14 cellular contexts compared by ENCODE assay signal in the genomic region with DNA sequence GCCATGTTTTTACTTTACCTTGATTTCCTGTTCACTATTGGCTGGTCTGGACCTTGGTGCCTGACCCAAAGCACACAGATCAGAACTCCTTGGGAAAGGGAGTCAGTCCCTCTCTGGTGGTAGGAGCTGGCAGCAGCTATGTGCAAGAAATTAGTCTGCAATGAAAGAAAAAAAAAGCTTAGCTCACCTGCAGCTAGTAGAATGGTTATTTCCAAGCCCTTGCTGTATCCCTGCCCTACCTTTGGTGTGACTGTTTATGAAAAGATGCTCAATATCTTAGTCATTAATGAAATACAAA.
DNase-seq lines count a peak whose midpoint lies in the region; ATAC-seq and TF ChIP-seq lines count a peak whose summit lies in the region.
"Had no signal": no experiment of that assay in that cellular context is flagged by ENCODE, and none has a peak within 500 bp of the region (broad histone marks: within the 10 kb centered on the region; RNA-seq: fewer than 3 reads in every experiment).

No MANE protein-coding gene starts in this region.

- peaks cover 0 to 7% of the 10 kb centered on the region in 2 donors for H3K27me3 Mint-ChIP-seq in effector memory CD8-positive, alpha-beta T cell

- H3K79me2 ChIP-seq in hepatocyte, result no peaks in the 10 kb centered on the region

- no peak overlapping the region for H2AK5ac ChIP-seq in IMR-90 (ENCODE audit: low read depth, low read length)

- no peaks in the 10 kb centered on the region for H3K36me3 Mint-ChIP-seq in effector memory CD8-positive, alpha-beta T cell (ENCODE audit: insufficient read depth)
- H3K36me3 Mint-ChIP-seq: CD14-positive monocyte; CD8-positive, alpha-beta T cell had no signal

- H3K9me2 ChIP-seq in hepatocyte (replicated peaks; ENCODE audit: insufficient read depth), result no peaks in the 10 kb centered on the region

- H4K20me1 ChIP-seq in IMR-90 (ENCODE audit: insufficient read depth, low read length), result no peaks in the 10 kb centered on the region
- no peaks in the 10 kb centered on the region for H4K20me1 ChIP-seq in hepatocyte (ENCODE audit: insufficient read depth, poor library complexity, severe bottlenecking)

- no peak for TF ChIP-seq RAD21 in IMR-90 (IDR thresholded peaks at IDR 0.05; ENCODE audit: low read length)

- DNase-seq in IMR-90, result no peak
- no peak for DNase-seq in hepatocyte (ENCODE audit: low spot score)
- DNase-seq in right lobe of liver, result no peak
- no peak for DNase-seq in transverse colon
- no peak for DNase-seq in effector memory CD8-positive, alpha-beta T cell
- no peak for DNase-seq in AG20443 (ENCODE audit: low spot score)
- DNase-seq in stimulated activated CD4-positive, alpha-beta T cell treated with anti-CD3 and anti-CD28 coated beads, Interleukin-1b, Interleukin-23, amount 100 ng/mL, for 48 hours, result no peak
- DNase-seq: CD8-positive, alpha-beta T cell; COR-L47; DND-41; GDM1; HFFc6 had no signal

- CTCF ChIA-PET in IMR-90 (lab: Yijun Ruan, JAX), result interaction anchor here (0.5 kb wide), 1 partner anchor 18 kb away, joined by 3 read pairs; no protein-coding TSS in a partner anchor

- H3K27ac Mint-ChIP-seq in effector memory CD8-positive, alpha-beta T cell, result no peak overlapping the region
- H3K27ac Mint-ChIP-seq: CD14-positive monocyte; CD8-positive, alpha-beta T cell; HFFc6 had no signal

- in situ Hi-C loops in IMR-90 (cut with MboI; ENCODE audit: low sequenced_read_pairs), result no loop called here
- in situ Hi-C loops in transverse colon (cut with MboI; ENCODE audit: low pct_ligation_motif_present in 1 of 4, low pct_unique_long_range_greater_than_20kb in 1 of 4, low sequenced_read_pairs in 3 of 4), result no loop called here

- intact Hi-C loops in IMR-90 (cut with micrococcal nuclease), result loop anchor here (5.0 kb wide), 1 partner anchor 39 kb away; no protein-coding TSS in a partner anchor
- intact Hi-C loops in right lobe of liver (cut with DNase I), result no loop called here
- intact Hi-C loops in transverse colon (cut with DNase I; ENCODE audit: low total_unique reads), result no loop called here

- H2AFZ ChIP-seq in IMR-90 (replicated peaks; ENCODE audit: low read length, poor library complexity) (no peak overlapping the region), hepatocyte (no peak overlapping the region)

- POLR2A ChIA-PET in IMR-90 (lab: Charles Lee; ENCODE audit: unreplicated experiment), result no interaction called here

- H4K5ac ChIP-seq in IMR-90 (ENCODE audit: low read depth, low read length), result no peak overlapping the region

- H4K91ac ChIP-seq in IMR-90 (ENCODE audit: insufficient read depth, low read depth, low read length), result no peak overlapping the region

- no peak overlapping the region; the same call in 2 of the 3 replicates for H2BK15ac ChIP-seq in IMR-90 (ENCODE audit: low read depth, low read length)

- H3K4ac ChIP-seq in IMR-90 (ENCODE audit: low read depth, low read length), result peak overlapping the region; percentile 79

- no peak overlapping the region for H2AK9ac ChIP-seq in IMR-90 (replicated peaks; ENCODE audit: low read depth, low read length, poor library complexity)

- H3K4me2 ChIP-seq in IMR-90 (ENCODE audit: low read depth, low read length) (no peak overlapping the region), hepatocyte (no peak overlapping the region)

- no TSS peak for BruUV-seq in IMR-90 (replicated peaks; lab: Mats Ljungman, UMichigan)

- H3K36me3 ChIP-seq in IMR-90 (ENCODE audit: control insufficient read depth, insufficient read depth, low read length) (no peaks in the 10 kb centered on the region), hepatocyte (replicated peaks; ENCODE audit: insufficient read depth, low read depth) (no peaks in the 10 kb centered on the region), right lobe of liver (no peaks in the 10 kb centered on the region), transverse colon (no peaks in the 10 kb centered on the region)

- H2BK20ac ChIP-seq in IMR-90 (ENCODE audit: low read depth, low read length), result 0 out of 2 replicates have a peak overlapping the region, but pooled peaks have one; percentile 39

- H3K27ac ChIP-seq in IMR-90 (ENCODE audit: insufficient read depth, low read length) (no peak overlapping the region), hepatocyte (peak overlapping the region; percentile 1), right lobe of liver (peak overlapping the region in 2 of 3 donors; percentile 58 to 74), transverse colon (peak overlapping the region; percentile 4 to 68 (median 32))
- H3K27ac ChIP-seq: HL-60 had no signal

- H3K27me3 ChIP-seq in IMR-90 (ENCODE audit: control insufficient read depth, insufficient read depth, low read length) (peaks cover 3% of the 10 kb centered on the region; the same call in 1 of the 2 replicates), hepatocyte (no peaks in the 10 kb centered on the region), right lobe of liver (no peaks in the 10 kb centered on the region), transverse colon (no peaks in the 10 kb centered on the region)

- TF ChIP-seq POLR2A in IMR-90 (IDR thresholded peaks at IDR 0.05; ENCODE audit: low read depth, low read length), result no peak
- no peak for TF ChIP-seq POLR2A in right lobe of liver (IDR thresholded peaks at IDR 0.05)
- TF ChIP-seq POLR2A in transverse colon (IDR thresholded peaks at IDR 0.05), result no peak

- H3K4me1 ChIP-seq in IMR-90 (ENCODE audit: control insufficient read depth, insufficient read depth, low read length) (peaks cover 11% of the 10 kb centered on the region), hepatocyte (ENCODE audit: insufficient read depth) (peaks cover 19% of the 10 kb centered on the region), right lobe of liver (peaks cover 0 to 69% (median 31%) of the 10 kb centered on the region in 4 donors), transverse colon (peaks cover 0 to 40% (median 5%) of the 10 kb centered on the region in 4 donors)

- H3K79me1 ChIP-seq in IMR-90 (ENCODE audit: low read depth in 1 of 2, low read length in 2 of 2), result no peaks in the 10 kb centered on the region

- no peak for ATAC-seq in IMR-90 (ENCODE audit: low read depth)
- ATAC-seq in right lobe of liver, result peak in 2 of 4 donors; percentile 4 to 17
- ATAC-seq in effector memory CD8-positive, alpha-beta T cell (replicated peaks), result no peak
- ATAC-seq: CD8-positive, alpha-beta T cell had no signal

- 0 out of 2 replicates have a peak overlapping the region, but pooled peaks have one; percentile 2 for H3K14ac ChIP-seq in IMR-90 (replicated peaks; ENCODE audit: low read depth, low read length)

- H3K18ac ChIP-seq in IMR-90 (ENCODE audit: low read depth, low read length), result peak overlapping the region; percentile 65; the same call in 1 of the 2 replicates

- H3K9me1 ChIP-seq in IMR-90 (ENCODE audit: insufficient read depth, low read length), result peaks cover 3% of the 10 kb centered on the region; the same call in 1 of the 2 replicates

- H3K9ac ChIP-seq in IMR-90 (ENCODE audit: low read depth, low read length), result no peak overlapping the region

- no peak for TF ChIP-seq CTCF in IMR-90 (conservative IDR thresholded peaks at IDR 0.05; ENCODE audit: low read depth, low read length)
- TF ChIP-seq CTCF in hepatocyte (IDR thresholded peaks at IDR 0.05; ENCODE audit: poor library complexity), result no peak
- TF ChIP-seq CTCF in right lobe of liver (IDR thresholded peaks at IDR 0.05), result no peak
- no peak for TF ChIP-seq CTCF in transverse colon (IDR thresholded peaks at IDR 0.05)

- H3K9me3 ChIP-seq in IMR-90 (ENCODE audit: control insufficient read depth, insufficient read depth, low read length) (no peaks in the 10 kb centered on the region), hepatocyte (ENCODE audit: low read depth) (no peaks in the 10 kb centered on the region), right lobe of liver (no peaks in the 10 kb centered on the region), transverse colon (no peaks in the 10 kb centered on the region)

- H4K8ac ChIP-seq in IMR-90 (ENCODE audit: low read depth in 2 of 2, low read length in 2 of 2), result peak overlapping the region in 1 of 2 experiments; percentile 31; a peak in 1 of 4 replicates

- no peak overlapping the region for H3K56ac ChIP-seq in IMR-90 (ENCODE audit: extremely low read depth, insufficient read depth, low read length)

- H3K4me3 Mint-ChIP-seq in effector memory CD8-positive, alpha-beta T cell, result no peak overlapping the region
- H3K4me3 Mint-ChIP-seq: CD14-positive monocyte; CD8-positive, alpha-beta T cell; HFFc6 had no signal

- TF ChIP-seq EP300 in transverse colon (IDR thresholded peaks at IDR 0.05; ENCODE audit: low read depth), result no peak

- H3K4me3 ChIP-seq in IMR-90 (ENCODE audit: insufficient read depth, low read depth, low read length) (no peak overlapping the region), hepatocyte (no peak overlapping the region), right lobe of liver (no peak overlapping the region), transverse colon (no peak overlapping the region)

- no peak overlapping the region for H2BK5ac ChIP-seq in IMR-90 (ENCODE audit: low read depth, low read length, poor library complexity, severe bottlenecking)

- peak overlapping the region; percentile 58 for H2BK120ac ChIP-seq in IMR-90 (ENCODE audit: low read depth, low read length)

- no peaks in the 10 kb centered on the region for H3K4me1 Mint-ChIP-seq in effector memory CD8-positive, alpha-beta T cell (ENCODE audit: low read depth in 2 of 2)

- no peak overlapping the region for H3K23ac ChIP-seq in IMR-90 (ENCODE audit: low read depth, low read length)

- dilution Hi-C loops in IMR-90 (cut with HindIII; ENCODE audit: low sequenced_read_pairs, unreplicated experiment), result no loop called here

- no peaks in the 10 kb centered on the region for H3K9me3 Mint-ChIP-seq in effector memory CD8-positive, alpha-beta T cell
- H3K9me3 Mint-ChIP-seq: CD8-positive, alpha-beta T cell; HFFc6 had no signal

TF ChIP-seq in IMR-90, 13 proteins besides CTCF, POLR2A, EP300 and RAD21 (continues in another document):
- TF ChIP-seq CEBPB (IDR thresholded peaks at IDR 0.05; ENCODE audit: low read depth, low read length) (no peak), RFX5 (IDR thresholded peaks at IDR 0.05; ENCODE audit: low read depth, low read length) (no peak), RCOR1 (IDR thresholded peaks at IDR 0.05; ENCODE audit: insufficient replicate concordance, low read length) (no peak), FOS (IDR thresholded peaks at IDR 0.05; ENCODE audit: low read depth, low read length) (no peak), CHD1 (IDR thresholded peaks at IDR 0.05; ENCODE audit: low read depth, low read length) (no peak), NFE2L2 (IDR thresholded peaks at IDR 0.05; ENCODE audit: low read depth, low read length) (no peak), MXI1 (IDR thresholded peaks at IDR 0.05; ENCODE audit: borderline replicate concordance, low read depth, low read length) (no peak)
- TF ChIP-seq, protein P1, sequence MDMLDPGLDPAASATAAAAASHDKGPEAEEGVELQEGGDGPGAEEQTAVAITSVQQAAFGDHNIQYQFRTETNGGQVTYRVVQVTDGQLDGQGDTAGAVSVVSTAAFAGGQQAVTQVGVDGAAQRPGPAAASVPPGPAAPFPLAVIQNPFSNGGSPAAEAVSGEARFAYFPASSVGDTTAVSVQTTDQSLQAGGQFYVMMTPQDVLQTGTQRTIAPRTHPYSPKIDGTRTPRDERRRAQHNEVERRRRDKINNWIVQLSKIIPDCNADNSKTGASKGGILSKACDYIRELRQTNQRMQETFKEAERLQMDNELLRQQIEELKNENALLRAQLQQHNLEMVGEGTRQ (IDR thresholded peaks at IDR 0.05; ENCODE audit: low read depth, low read length), result no peak
